12 cellular contexts compared by ENCODE assay signal in genomic region chr20:49591217-49591865, GRCh38. TPM values are rescaled to one million over a fixed set of nuclear protein-coding genes. Genes with fewer than 3 reads are reported as not detected.
A peak's percentile ranks its signal among the peaks of the same experiment; 100 is the strongest.
DNase-seq lines count a peak whose midpoint lies in the region; ATAC-seq, FAIRE-seq and TF ChIP-seq lines count a peak whose summit lies in the region.
"Had no signal": no experiment of that assay in that cellular context is flagged by ENCODE, and none has a peak within 500 bp of the region (broad histone marks: within the 10 kb centered on the region; RNA-seq: fewer than 3 reads in every experiment).

No MANE protein-coding gene starts in this region.

- H3K4me1 ChIP-seq in astrocyte (ENCODE audit: insufficient read depth, low read length) (peaks cover 26% of the 10 kb centered on the region), right lobe of liver (no peaks in the 10 kb centered on the region), tibial nerve (peaks cover 0 to 48% (median 3%) of the 10 kb centered on the region in 4 donors)
- H3K4me1 ChIP-seq: prostate gland had no signal

- peaks cover 6% of the 10 kb centered on the region for H3K27me3 Mint-ChIP-seq in activated T-cell treated with anti-CD3 and anti-CD28 coated beads, Interleukin-2, amount 50 U/mL, for 24 hours
- H3K27me3 Mint-ChIP-seq in astrocyte (ENCODE audit: low read depth, unreplicated experiment) = peaks cover 55% of the 10 kb centered on the region

- H3K4me3 ChIP-seq in astrocyte (ENCODE audit: insufficient read depth, low read depth, low read length) (no peak overlapping the region), right lobe of liver (no peak overlapping the region), tibial nerve (no peak overlapping the region)
- H3K4me3 ChIP-seq: prostate gland had no signal

- peak; percentile 46 to 67 (median 60) for ATAC-seq in right lobe of liver
- no peak for ATAC-seq in GM18909 (IDR thresholded peaks at IDR 0.05; ENCODE audit: poor library complexity, unreplicated experiment)

- no peaks in the 10 kb centered on the region for H4K20me1 ChIP-seq in astrocyte (ENCODE audit: insufficient read depth, low read length)

- DNase-seq in activated T-cell treated with anti-CD3 and anti-CD28 coated beads, Interleukin-2, amount 50 U/mL, for 24 hours = peak; percentile 62
- DNase-seq in activated T-cell treated with anti-CD3 and anti-CD28 coated beads, Interleukin-2, amount 50 U/mL, for 1 hour = no peak
- DNase-seq in astrocyte (ENCODE audit: low read depth) (peak; percentile 92), right lobe of liver (peak in 1 of 3 donors; percentile 16), tibial nerve (ENCODE audit: low spot score in 2 of 2) (no peak), T1000 (lab: John Stamatoyannopoulos, UW) (no peak), NCI-H2227 treated with DMSO at 0.1 percent for 48 hours (lab: John Stamatoyannopoulos, UW) (no peak)
- DNase-seq: activated B cell treated with CpG ODN at 0.5 μM for 24 hours, cortex of kidney, MM.1S had no signal

- H3K4me2 ChIP-seq in astrocyte (ENCODE audit: low read length) = no peak overlapping the region

- no peaks in the 10 kb centered on the region for H3K36me3 ChIP-seq in astrocyte (ENCODE audit: insufficient read depth, low read length)
- no peaks in the 10 kb centered on the region for H3K36me3 ChIP-seq in right lobe of liver
- no peaks in the 10 kb centered on the region for H3K36me3 ChIP-seq in tibial nerve
- H3K36me3 ChIP-seq: prostate gland had no signal

- peak overlapping the region; percentile 62 for H3K4me3 Mint-ChIP-seq in activated T-cell treated with anti-CD3 and anti-CD28 coated beads, Interleukin-2, amount 50 U/mL, for 24 hours
- no peak overlapping the region for H3K4me3 Mint-ChIP-seq in astrocyte (ENCODE audit: unreplicated experiment)
- H3K4me3 Mint-ChIP-seq: activated B cell treated with CpG ODN at 0.5 μM for 24 hours had no signal

- H3K79me2 ChIP-seq in astrocyte (ENCODE audit: insufficient read depth, low read length) = no peaks in the 10 kb centered on the region

- H3K9ac ChIP-seq in astrocyte (ENCODE audit: low read length) = no peak overlapping the region

- peak overlapping the region; percentile 98 for H3K27ac Mint-ChIP-seq in activated T-cell treated with anti-CD3 and anti-CD28 coated beads, Interleukin-2, amount 50 U/mL, for 24 hours
- H3K27ac Mint-ChIP-seq in astrocyte (ENCODE audit: unreplicated experiment) = no peak overlapping the region
- H3K27ac Mint-ChIP-seq: activated B cell treated with CpG ODN at 0.5 μM for 24 hours had no signal

- H3K27me3 ChIP-seq in astrocyte (ENCODE audit: insufficient read depth, low read length) (no peaks in the 10 kb centered on the region), right lobe of liver (no peaks in the 10 kb centered on the region), tibial nerve (no peaks in the 10 kb centered on the region)

- TF ChIP-seq EP300 in tibial nerve (IDR thresholded peaks at IDR 0.05) = peak in 1 of 2 donors; percentile 44

- TF ChIP-seq POLR2A in right lobe of liver (IDR thresholded peaks at IDR 0.05) (no peak), tibial nerve (IDR thresholded peaks at IDR 0.05) (no peak)

- peaks cover 7% of the 10 kb centered on the region for H3K9me3 Mint-ChIP-seq in activated T-cell treated with anti-CD3 and anti-CD28 coated beads, Interleukin-2, amount 50 U/mL, for 24 hours
- H3K9me3 Mint-ChIP-seq in astrocyte (ENCODE audit: unreplicated experiment) = peaks cover 4% of the 10 kb centered on the region

- no peak for FAIRE-seq in astrocyte (lab: Jason Lieb, UNC)

- peaks cover 78% of the 10 kb centered on the region for H3K4me1 Mint-ChIP-seq in activated T-cell treated with anti-CD3 and anti-CD28 coated beads, Interleukin-2, amount 50 U/mL, for 24 hours (ENCODE audit: low read depth)
- peaks cover 11% of the 10 kb centered on the region for H3K4me1 Mint-ChIP-seq in astrocyte (ENCODE audit: low read depth, unreplicated experiment)

- peaks cover 26% of the 10 kb centered on the region for H3K36me3 Mint-ChIP-seq in activated T-cell treated with anti-CD3 and anti-CD28 coated beads, Interleukin-2, amount 50 U/mL, for 24 hours (ENCODE audit: low read depth)
- H3K36me3 Mint-ChIP-seq in astrocyte (ENCODE audit: low read depth, unreplicated experiment) = peaks cover 4% of the 10 kb centered on the region

- no peak for TF ChIP-seq CTCF in astrocyte (IDR thresholded peaks at IDR 0.05; ENCODE audit: insufficient read depth, low read depth, low read length)
- TF ChIP-seq CTCF in right lobe of liver (IDR thresholded peaks at IDR 0.05) = no peak
- no peak for TF ChIP-seq CTCF in tibial nerve (IDR thresholded peaks at IDR 0.05)

- H3K27ac ChIP-seq in astrocyte (ENCODE audit: low read depth, low read length) (peak overlapping the region; percentile 20), right lobe of liver (peak overlapping the region in 1 of 3 donors; percentile 14), tibial nerve (peak overlapping the region in 3 of 4 donors; percentile 1 to 31 (median 14))
- H3K27ac ChIP-seq: prostate gland had no signal

- intact Hi-C loops in right lobe of liver (cut with DNase I) = no loop called here

- WGBS in right lobe of liver (ENCODE audit: insufficient coverage, low coverage, low lambda C conversion rate, missing lambda C conversion rate) = 72% methylated on average over 4 of the region's 4 CpGs
- WGBS in tibial nerve, 2 donors = 66 to 67% methylated on average over 4 of the region's 4 CpGs

- H2AFZ ChIP-seq in astrocyte (ENCODE audit: low read depth, low read length) = no peak overlapping the region

- H3K9me3 ChIP-seq in astrocyte (ENCODE audit: insufficient read depth, low read depth, low read length) (no peaks in the 10 kb centered on the region), right lobe of liver (no peaks in the 10 kb centered on the region), tibial nerve (no peaks in the 10 kb centered on the region)
- H3K9me3 ChIP-seq: prostate gland had no signal

RNA-seq across cellular contexts. Expression of gene PTGIS, which starts 23.4 kb away (rescaled TPM):
- 1.9 and 3.1 TPM in 2 replicates for total RNA-seq in astrocyte
- 10 to 100 TPM in 5 of 6 experiments, 1 to 10 TPM in 1; 9.0 to 30.5 (median 13.7) TPM for total RNA-seq in right lobe of liver
- total RNA-seq in tibial nerve = 10 to 100 TPM; 31.5 to 92.4 (median 47.5) TPM
- total RNA-seq: activated B cell treated with CpG ODN at 0.5 μM for 24 hours had no signal

Comparison
In these comparisons a context has a peak if more than half of its experiments do, and no peak if none do; other contexts are left out.
1. DNase-seq: peak in activated T-cell treated with anti-CD3 and anti-CD28 coated beads, Interleukin-2, amount 50 U/mL, for 24 hours (single experiment) and astrocyte (single experiment); none in activated T-cell treated with anti-CD3 and anti-CD28 coated beads, Interleukin-2, amount 50 U/mL, for 1 hour (single experiment), tibial nerve (0 of 2), T1000 (single experiment) and NCI-H2227 treated with DMSO at 0.1 percent for 48 hours (single experiment).